Comparison of ENCODE assay signal across 8 cellular contexts in genomic region chr9:69122391-69123141, GRCh38. TPM values are rescaled to one million over a fixed set of nuclear protein-coding genes. Genes with fewer than 3 reads are reported as not detected.
DNase-seq lines count a peak whose midpoint lies in the region; ATAC-seq lines count a peak whose summit lies in the region.

No MANE protein-coding gene starts in this region.

- H3K9ac ChIP-seq in rectal smooth muscle tissue (ENCODE audit: low read length), result peak overlapping the region; percentile 68

- H3K9me3 Mint-ChIP-seq in IgD-negative memory B cell, result no peaks in the 10 kb centered on the region
- H3K9me3 Mint-ChIP-seq in activated naive CD4-positive, alpha-beta T cell treated with anti-CD3 and anti-CD28 coated beads, Interleukin-2, amount 50 U/mL, for 72 hours, result no peaks in the 10 kb centered on the region

- peak overlapping the region; percentile 87 to 98 (median 95) for H3K4me3 Mint-ChIP-seq in IgD-negative memory B cell

- ATAC-seq in activated naive CD4-positive, alpha-beta T cell treated with anti-CD3 and anti-CD28 coated beads, Interleukin-2, amount 50 U/mL, for 72 hours, result peak; percentile 20 to 55
- ATAC-seq in left ventricle myocardium superior (peak; percentile 10), HG02763 (IDR thresholded peaks at IDR 0.05; ENCODE audit: unreplicated experiment) (no peak), GM18519 (IDR thresholded peaks at IDR 0.05; ENCODE audit: low FRiP score, unreplicated experiment) (no peak)

- H3K36me3 ChIP-seq in rectal smooth muscle tissue (ENCODE audit: control insufficient read depth, insufficient read depth, low read length), result no peaks in the 10 kb centered on the region

- peaks cover 0 to 5% (median 3%) of the 10 kb centered on the region in 3 donors for H3K4me1 Mint-ChIP-seq in IgD-negative memory B cell

- peaks cover 2% of the 10 kb centered on the region for H3K27me3 Mint-ChIP-seq in IgD-negative memory B cell

- H3K27ac Mint-ChIP-seq in IgD-negative memory B cell, result peak overlapping the region; percentile 18 to 85 (median 46)
- peak overlapping the region; percentile 50 to 87 for H3K27ac Mint-ChIP-seq in activated naive CD4-positive, alpha-beta T cell treated with anti-CD3 and anti-CD28 coated beads, Interleukin-2, amount 50 U/mL, for 72 hours

- H3K27me3 ChIP-seq in rectal smooth muscle tissue (ENCODE audit: control insufficient read depth, insufficient read depth, low read length), result no peaks in the 10 kb centered on the region

- no peaks in the 10 kb centered on the region for H3K36me3 Mint-ChIP-seq in IgD-negative memory B cell
- peaks cover 5% of the 10 kb centered on the region in 2 donors for H3K36me3 Mint-ChIP-seq in activated naive CD4-positive, alpha-beta T cell treated with anti-CD3 and anti-CD28 coated beads, Interleukin-2, amount 50 U/mL, for 72 hours

- peak overlapping the region; percentile 3 for H3K27ac ChIP-seq in rectal smooth muscle tissue (ENCODE audit: low read depth, low read length)

- DNase-seq in activated naive CD4-positive, alpha-beta T cell treated with anti-CD3 and anti-CD28 coated beads, Interleukin-2, amount 50 U/mL, for 72 hours (ENCODE audit: low spot score in 2 of 2), result no peak
- no peak for DNase-seq in left ventricle myocardium superior
- DNase-seq in inferior parietal cortex (ENCODE audit: extremely low spot score), result no peak

- intact Hi-C loops in left ventricle myocardium superior (cut with micrococcal nuclease), result no loop called here

- H3K4me3 ChIP-seq in GM08714 (ENCODE audit: low read length) (peak overlapping the region; percentile 77; the same call in 1 of the 2 replicates), rectal smooth muscle tissue (ENCODE audit: low read length) (peak overlapping the region; percentile 96)

- H3K4me1 ChIP-seq in rectal smooth muscle tissue (ENCODE audit: control insufficient read depth, insufficient read depth, low read length), result peaks cover 4% of the 10 kb centered on the region

RNA-seq across cellular contexts. Expression of gene TJP2, which starts 51.5 kb away (rescaled TPM):
- polyA plus RNA-seq in IgD-negative memory B cell, result 0.81 TPM
- total RNA-seq in activated naive CD4-positive, alpha-beta T cell treated with anti-CD3 and anti-CD28 coated beads, Interleukin-2, amount 50 U/mL, for 72 hours, result 10 to 100 TPM; 13.1 to 33.4 TPM
- total RNA-seq in left ventricle myocardium superior, result 123 TPM

Comparison
In these comparisons a context has a peak if more than half of its experiments do, and no peak if none do; other contexts are left out.
1. ATAC-seq: peak in activated naive CD4-positive, alpha-beta T cell treated with anti-CD3 and anti-CD28 coated beads, Interleukin-2, amount 50 U/mL, for 72 hours (2 of 2) and left ventricle myocardium superior (single experiment); none in HG02763 (single experiment) and GM18519 (single experiment).